ENCODE assay signal across 34 cellular contexts in the genomic region with DNA sequence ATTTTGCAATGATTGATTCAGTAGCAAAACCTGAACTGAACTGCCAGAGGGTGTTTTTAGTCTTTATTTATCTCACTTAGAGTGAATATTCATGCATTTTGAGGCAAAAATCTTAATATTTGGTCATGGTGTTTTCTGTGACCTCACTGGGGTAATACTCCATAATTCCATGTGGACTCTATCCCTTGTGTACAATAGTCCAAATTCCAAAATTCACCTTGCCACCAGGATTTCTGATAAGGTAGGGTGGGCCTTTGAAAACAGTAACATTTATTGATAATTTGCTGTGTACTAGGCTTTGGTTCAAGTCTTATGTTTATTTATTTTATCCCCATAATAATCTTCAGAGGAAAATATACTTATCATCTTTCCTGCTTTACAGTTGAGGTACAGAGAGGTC.
DNase-seq lines count a peak whose midpoint lies in the region; ATAC-seq and TF ChIP-seq lines count a peak whose summit lies in the region.
"Had no signal": no experiment of that assay in that cellular context is flagged by ENCODE, and none has a peak within 500 bp of the region (broad histone marks: within the 10 kb centered on the region; RNA-seq: fewer than 3 reads in every experiment).

No MANE protein-coding gene starts in this region.

- ATAC-seq in right lobe of liver (no peak), Panc1 (no peak), GM18520 (IDR thresholded peaks at IDR 0.05; ENCODE audit: unreplicated experiment) (no peak), GM21717 (IDR thresholded peaks at IDR 0.05; ENCODE audit: unreplicated experiment) (no peak)
- ATAC-seq: A549; CD8-positive, alpha-beta T cell had no signal

- H3K9me3 Mint-ChIP-seq in Calu3 (ENCODE audit: low read depth, unreplicated experiment) (no peaks in the 10 kb centered on the region), progenitor cell of endocrine pancreas (ENCODE audit: low read depth) (peaks cover 10% of the 10 kb centered on the region)
- H3K9me3 Mint-ChIP-seq: CD4-positive, alpha-beta T cell; CD8-positive, alpha-beta T cell had no signal

- no peak overlapping the region for H3K4me3 Mint-ChIP-seq in Calu3 (ENCODE audit: low read depth, unreplicated experiment)
- H3K4me3 Mint-ChIP-seq in progenitor cell of endocrine pancreas (ENCODE audit: low read depth): no peak overlapping the region
- H3K4me3 Mint-ChIP-seq: B cell; CD14-positive monocyte; CD4-positive, alpha-beta memory T cell; CD4-positive, alpha-beta T cell; CD4-positive, CD25-positive, alpha-beta regulatory T cell; CD8-positive, alpha-beta memory T cell; CD8-positive, alpha-beta T cell had no signal

- BruUV-seq in Calu3 (replicated peaks; lab: Mats Ljungman, UMichigan) (no TSS peak), Panc1 (replicated peaks; lab: Mats Ljungman, UMichigan) (no TSS peak)

- CTCF ChIA-PET in Calu3 (lab: Charles Lee) (interaction anchor here (1.0 to 1.1 kb wide), 2 partner anchors 8 to 69 kb away, joined by 3 to 6 read pairs; partner anchors contain the start of gene PDE5A), Panc1 (lab: Charles Lee) (no interaction called here)

- H3K36me3 ChIP-seq in liver (ENCODE audit: control insufficient read depth in 4 of 4, insufficient read depth in 3 of 4, low read depth in 1 of 4, low read length in 3 of 4) (no peaks in the 10 kb centered on the region), right lobe of liver (no peaks in the 10 kb centered on the region), Panc1 (ENCODE audit: control insufficient read depth, insufficient read depth, low read length) (no peaks in the 10 kb centered on the region)
- H3K36me3 ChIP-seq: BE2C; BLaER1; BLaER1 treated with 17β-estradiol and CSF1 and Interleukin-3, amounts not matched to agents 10 nM and 100 nM had no signal

- H3K9me3 ChIP-seq in liver (ENCODE audit: control insufficient read depth in 4 of 4, low read length in 3 of 4): no peaks in the 10 kb centered on the region
- no peaks in the 10 kb centered on the region for H3K9me3 ChIP-seq in right lobe of liver
- H3K9me3 ChIP-seq in Panc1 (ENCODE audit: control insufficient read depth, insufficient read depth, low read depth, low read length): no peaks in the 10 kb centered on the region
- H3K9me3 ChIP-seq: A549, BE2C, BLaER1, Caco-2 had no signal

- in situ Hi-C loops in Panc1 (cut with HindIII; ENCODE audit: low pct_unique_long_range_greater_than_20kb, low sequenced_read_pairs): no loop called here

- TF ChIP-seq CTCF in liver (IDR thresholded peaks at IDR 0.05; ENCODE audit: low read depth, low read length, missing input control) (no peak), right lobe of liver (IDR thresholded peaks at IDR 0.05) (no peak), Calu3 (IDR thresholded peaks at IDR 0.05; ENCODE audit: unreplicated experiment) (no peak), Panc1 (IDR thresholded peaks at IDR 0.05) (no peak), progenitor cell of endocrine pancreas (IDR thresholded peaks at IDR 0.05; ENCODE audit: unreplicated experiment) (no peak)

- POLR2A ChIA-PET in Panc1 (lab: Charles Lee): no interaction called here

- no peak for TF ChIP-seq RAD21 in liver (IDR thresholded peaks at IDR 0.05)

- DNase-seq in right lobe of liver (no peak), Calu3 (no peak), Panc1 (ENCODE audit: low read depth, low spot score) (no peak), progenitor cell of endocrine pancreas (ENCODE audit: low spot score, unreplicated experiment) (no peak), DMS53 treated with DMSO at 0.1 percent for 48 hours (lab: John Stamatoyannopoulos, UW; ENCODE audit: unreplicated experiment) (no peak)
- DNase-seq: 8988T; ACHN; AML-193; BE2C; C1 segment of cervical spinal cord; Caco-2; CD4-positive, alpha-beta memory T cell; CD4-positive, alpha-beta T cell; CD4-positive, CD25-positive, alpha-beta regulatory T cell; CD8-positive, alpha-beta memory T cell; CD8-positive, alpha-beta T cell; COR-L47; DMS 273 treated with DMSO at 0.1 percent for 48 hours; DMS153; DMS53; DMS79; DMS79 treated with DMSO at 0.1 percent for 48 hours; DND-41; EL had no signal

- H3K27ac Mint-ChIP-seq in Calu3 (ENCODE audit: unreplicated experiment): peak overlapping the region; percentile 30
- peak overlapping the region; percentile 77 for H3K27ac Mint-ChIP-seq in progenitor cell of endocrine pancreas
- H3K27ac Mint-ChIP-seq: B cell; CD14-positive monocyte; CD4-positive, alpha-beta memory T cell; CD4-positive, alpha-beta T cell; CD4-positive, CD25-positive, alpha-beta regulatory T cell; CD8-positive, alpha-beta memory T cell; CD8-positive, alpha-beta T cell had no signal

- no peak overlapping the region for H3K9ac ChIP-seq in liver (ENCODE audit: low read depth in 1 of 2, low read length in 2 of 2)
- H3K9ac ChIP-seq: BLaER1; BLaER1 treated with 17β-estradiol and CSF1 and Interleukin-3, amounts not matched to agents 10 nM and 100 nM had no signal

- H3K4me3 ChIP-seq in liver (ENCODE audit: low read depth in 1 of 3, low read length in 3 of 3): no peak overlapping the region
- no peak overlapping the region for H3K4me3 ChIP-seq in right lobe of liver
- no peak overlapping the region for H3K4me3 ChIP-seq in Panc1 (ENCODE audit: low read depth in 2 of 2, low read length in 2 of 2)
- H3K4me3 ChIP-seq: A549; BLaER1; BLaER1 treated with 17β-estradiol and CSF1 and Interleukin-3, amounts not matched to agents 10 nM and 100 nM had no signal

- H3K36me3 Mint-ChIP-seq in Calu3 (ENCODE audit: insufficient read depth, unreplicated experiment): peaks cover 8% of the 10 kb centered on the region
- peaks cover 6% of the 10 kb centered on the region for H3K36me3 Mint-ChIP-seq in progenitor cell of endocrine pancreas (ENCODE audit: insufficient read depth)
- H3K36me3 Mint-ChIP-seq: CD14-positive monocyte; CD4-positive, CD25-positive, alpha-beta regulatory T cell; CD8-positive, alpha-beta memory T cell; CD8-positive, alpha-beta T cell had no signal

- no peaks in the 10 kb centered on the region for H3K27me3 ChIP-seq in liver (ENCODE audit: control insufficient read depth in 4 of 4, insufficient read depth in 4 of 4, low read length in 3 of 4)
- no peaks in the 10 kb centered on the region for H3K27me3 ChIP-seq in right lobe of liver
- H3K27me3 ChIP-seq in Panc1 (ENCODE audit: control insufficient read depth, insufficient read depth, low read length): no peaks in the 10 kb centered on the region
- H3K27me3 ChIP-seq: BE2C; BLaER1; BLaER1 treated with 17β-estradiol and CSF1 and Interleukin-3, amounts not matched to agents 10 nM and 100 nM had no signal

- no peaks in the 10 kb centered on the region for H3K27me3 Mint-ChIP-seq in Calu3 (ENCODE audit: unreplicated experiment)
- no peaks in the 10 kb centered on the region for H3K27me3 Mint-ChIP-seq in progenitor cell of endocrine pancreas

- no peak for TF ChIP-seq POLR2A in right lobe of liver (IDR thresholded peaks at IDR 0.05)

- no peaks in the 10 kb centered on the region for H3K4me1 ChIP-seq in liver (ENCODE audit: control insufficient read depth in 4 of 4, insufficient read depth in 4 of 4, low read length in 3 of 4)
- H3K4me1 ChIP-seq in right lobe of liver: no peaks in the 10 kb centered on the region
- H3K4me1 ChIP-seq in Panc1 (ENCODE audit: control insufficient read depth, insufficient read depth, low read length): peaks cover 3% of the 10 kb centered on the region; the same call in 1 of the 2 replicates
- H3K4me1 ChIP-seq: A549; BE2C; BLaER1; BLaER1 treated with 17β-estradiol and CSF1 and Interleukin-3, amounts not matched to agents 10 nM and 100 nM; Caco-2 had no signal

- H3K4me1 Mint-ChIP-seq in Calu3 (ENCODE audit: low read depth, unreplicated experiment) (peaks cover 47% of the 10 kb centered on the region), progenitor cell of endocrine pancreas (ENCODE audit: low read depth) (peaks cover 39% of the 10 kb centered on the region)
- H3K4me1 Mint-ChIP-seq: B cell; CD14-positive monocyte; CD4-positive, alpha-beta memory T cell; CD4-positive, CD25-positive, alpha-beta regulatory T cell; CD8-positive, alpha-beta memory T cell had no signal

- H3K27ac ChIP-seq in liver (ENCODE audit: low read depth in 1 of 2, low read length in 2 of 2): no peak overlapping the region
- no peak overlapping the region for H3K27ac ChIP-seq in right lobe of liver
- H3K27ac ChIP-seq in Panc1 (ENCODE audit: low read length): peak overlapping the region; percentile 75; the same call in 1 of the 2 replicates
- H3K27ac ChIP-seq: 22Rv1; A549; BLaER1; BLaER1 treated with 17β-estradiol and CSF1 and Interleukin-3, amounts not matched to agents 10 nM and 100 nM; C4-2B had no signal

- intact Hi-C loops in right lobe of liver (cut with DNase I): no loop called here
- intact Hi-C loops in Calu3 (cut with micrococcal nuclease; ENCODE audit: unreplicated experiment): no loop called here
- intact Hi-C loops in Panc1 (cut with micrococcal nuclease; ENCODE audit: unreplicated experiment): no loop called here

TF ChIP-seq in liver, 16 proteins besides CTCF, POLR2A, EP300 and RAD21 (continues in another document):
- TF ChIP-seq, protein P1, sequence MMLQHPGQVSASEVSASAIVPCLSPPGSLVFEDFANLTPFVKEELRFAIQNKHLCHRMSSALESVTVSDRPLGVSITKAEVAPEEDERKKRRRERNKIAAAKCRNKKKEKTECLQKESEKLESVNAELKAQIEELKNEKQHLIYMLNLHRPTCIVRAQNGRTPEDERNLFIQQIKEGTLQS (IDR thresholded peaks at IDR 0.05): no peak
- TF ChIP-seq GABPA (IDR thresholded peaks at IDR 0.05 in 1 of 2, conservative IDR thresholded peaks at IDR 0.05 in 1 of 2): no peak
- no peak for TF ChIP-seq JUND (IDR thresholded peaks at IDR 0.05)
- TF ChIP-seq NR2F2 (IDR thresholded peaks at IDR 0.05): no peak
- TF ChIP-seq SP1 (IDR thresholded peaks at IDR 0.05): no peak
- TF ChIP-seq TAF1 (conservative IDR thresholded peaks at IDR 0.05): no peak
- TF ChIP-seq FOXA1 (IDR thresholded peaks at IDR 0.05): no peak
- TF ChIP-seq EGR1 (IDR thresholded peaks at IDR 0.05; ENCODE audit: low read depth in 2 of 2): no peak
